ENCODE assay signal across 18 cellular contexts in the genomic region with DNA sequence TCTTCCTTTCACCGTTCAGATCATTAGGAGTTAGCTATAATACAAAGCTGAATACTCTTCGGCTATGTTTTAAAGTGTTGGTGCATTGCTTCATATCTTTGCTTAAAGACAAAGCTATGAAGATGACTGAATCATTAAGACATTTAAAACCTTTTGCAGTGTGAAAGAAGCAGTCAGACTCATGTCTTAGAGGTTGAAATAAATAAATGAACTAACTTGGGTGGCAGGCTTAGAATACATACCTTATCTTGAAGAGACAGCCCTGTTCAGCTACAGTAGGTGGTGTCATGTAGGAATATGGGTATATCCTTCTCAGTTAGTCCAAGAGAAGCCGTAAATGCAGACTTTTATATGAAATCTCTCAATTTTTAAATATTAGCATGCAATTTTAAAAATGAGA.
"Had no signal": no experiment of that assay in that cellular context is flagged by ENCODE, and none has a peak within 500 bp of the region (broad histone marks: within the 10 kb centered on the region; RNA-seq: fewer than 3 reads in every experiment).

No MANE protein-coding gene starts in this region.

- H3K27me3 ChIP-seq: ascending aorta, hepatocyte, sigmoid colon, upper lobe of right lung had no signal

- H3K4me1 ChIP-seq: ascending aorta, parathyroid adenoma, sigmoid colon, upper lobe of right lung had no signal

- H3K27ac Mint-ChIP-seq: activated CD4-positive, alpha-beta T cell treated with anti-CD3 and anti-CD28 coated beads, Interleukin-2, amount 10 ng/mL, durations not matched to agents 24 days and 14 days; dendritic cell treated with granulocyte-macrophage colony-stimulating factor and Interleukin-4, amounts not matched to agents 40 ng/mL and 50 ng/mL, for 4 days; mesothelial cell of epicardium; natural killer cell treated with Interleukin-12 subunit alpha and Interleukin-12 subunit beta and Interleukin-15 and Interleukin-18, amount 100 ng/mL, for 72 hours had no signal

- H3K9ac ChIP-seq: parathyroid adenoma had no signal

- H3K4me3 ChIP-seq: ascending aorta, hepatocyte, sigmoid colon, upper lobe of right lung had no signal

- ATAC-seq: natural killer cell treated with Interleukin-12 subunit alpha and Interleukin-12 subunit beta and Interleukin-15 and Interleukin-18, amount 100 ng/mL, for 72 hours; stimulated activated naive B cell treated with anti-CD40 and anti-IgM and Interleukin-4, amounts not matched to agents 10 μg/mL and 1 μg/mL and 100 μg/mL, for 72 hours; upper lobe of right lung had no signal

- H3K27me3 Mint-ChIP-seq: activated CD4-positive, alpha-beta T cell treated with anti-CD3 and anti-CD28 coated beads, Interleukin-2, amount 10 ng/mL, durations not matched to agents 24 days and 14 days; dendritic cell treated with granulocyte-macrophage colony-stimulating factor and Interleukin-4, amounts not matched to agents 40 ng/mL and 50 ng/mL, for 4 days; natural killer cell treated with Interleukin-12 subunit alpha and Interleukin-12 subunit beta and Interleukin-15 and Interleukin-18, amount 100 ng/mL, for 72 hours; stimulated activated naive B cell treated with anti-CD40 and anti-IgM and Interleukin-4, amounts not matched to agents 10 μg/mL and 1 μg/mL and 100 μg/mL, for 72 hours had no signal

- H3K4me3 Mint-ChIP-seq: activated CD4-positive, alpha-beta T cell treated with anti-CD3 and anti-CD28 coated beads, Interleukin-2, amount 10 ng/mL, durations not matched to agents 24 days and 14 days; dendritic cell treated with granulocyte-macrophage colony-stimulating factor and Interleukin-4, amounts not matched to agents 40 ng/mL and 50 ng/mL, for 4 days; mesothelial cell of epicardium; natural killer cell treated with Interleukin-12 subunit alpha and Interleukin-12 subunit beta and Interleukin-15 and Interleukin-18, amount 100 ng/mL, for 72 hours; stimulated activated naive B cell treated with anti-CD40 and anti-IgM and Interleukin-4, amounts not matched to agents 10 μg/mL and 1 μg/mL and 100 μg/mL, for 72 hours had no signal

- H3K4me1 Mint-ChIP-seq: activated CD4-positive, alpha-beta T cell treated with anti-CD3 and anti-CD28 coated beads, Interleukin-2, amount 10 ng/mL, durations not matched to agents 24 days and 14 days; mesothelial cell of epicardium had no signal

- H3K9me3 ChIP-seq: ascending aorta, sigmoid colon, upper lobe of right lung had no signal

- DNase-seq: activated CD4-positive, alpha-beta T cell treated with anti-CD3 and anti-CD28 coated beads, Interleukin-2, amount 10 ng/mL, durations not matched to agents 24 days and 14 days; activated CD8-positive, alpha-beta memory T cell treated with anti-CD3 and anti-CD28 coated beads, Interleukin-2, amount 50 U/mL, for 4 hours; activated effector memory CD4-positive, alpha-beta T cell treated with anti-CD3 and anti-CD28 coated beads, Interleukin-2, amount 50 U/mL, for 16 hours; activated naive CD4-positive, alpha-beta T cell treated with anti-CD3 and anti-CD28 coated beads, Interleukin-2, amount 50 U/mL, for 16 hours; activated T-cell treated with anti-CD3 and anti-CD28 coated beads, Interleukin-2, amount 50 U/mL, for 48 hours; effector memory CD4-positive, alpha-beta T cell; islet precursor cell; sigmoid colon; stimulated activated CD4-positive, alpha-beta T cell treated with anti-CD3 and anti-CD28 coated beads, Interleukin-4, amount 100 ng/mL, for 24 hours; stimulated activated naive B cell treated with anti-CD40 and anti-IgM and Interleukin-4, amounts not matched to agents 10 μg/mL and 1 μg/mL and 100 μg/mL, for 72 hours; T-helper 2 cell; upper lobe of right lung had no signal

- H3K9me3 Mint-ChIP-seq: activated CD4-positive, alpha-beta T cell treated with anti-CD3 and anti-CD28 coated beads, Interleukin-2, amount 10 ng/mL, durations not matched to agents 24 days and 14 days; dendritic cell treated with granulocyte-macrophage colony-stimulating factor and Interleukin-4, amounts not matched to agents 40 ng/mL and 50 ng/mL, for 4 days; mesothelial cell of epicardium; natural killer cell treated with Interleukin-12 subunit alpha and Interleukin-12 subunit beta and Interleukin-15 and Interleukin-18, amount 100 ng/mL, for 72 hours; stimulated activated naive B cell treated with anti-CD40 and anti-IgM and Interleukin-4, amounts not matched to agents 10 μg/mL and 1 μg/mL and 100 μg/mL, for 72 hours had no signal

- H3K27ac ChIP-seq: ascending aorta, hepatocyte, parathyroid adenoma, sigmoid colon, upper lobe of right lung had no signal
